ENCODE assay signal across 12 cellular contexts in the genomic region with DNA sequence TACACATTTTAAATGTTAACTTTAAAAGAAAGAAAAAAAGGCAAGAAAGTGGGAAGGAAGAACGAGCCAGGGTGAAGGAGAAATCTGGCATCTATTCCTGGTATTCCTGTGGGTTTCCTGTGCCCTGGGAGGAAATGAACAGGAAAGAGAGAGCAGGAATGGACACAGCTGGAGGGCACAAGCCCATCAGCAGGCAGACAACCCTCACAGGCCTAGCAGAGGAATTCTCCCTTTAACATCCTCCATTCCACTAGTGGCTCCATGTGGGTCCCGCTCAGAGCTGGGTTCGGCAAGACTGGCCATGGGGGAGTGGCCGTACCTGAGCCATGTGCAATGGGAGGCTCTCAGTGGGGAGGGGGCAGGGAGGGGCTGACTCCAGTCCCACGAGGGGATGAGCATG. TPM values are rescaled to one million over a fixed set of nuclear protein-coding genes. Genes with fewer than 3 reads are reported as not detected.
DNase-seq lines count a peak whose midpoint lies in the region; ATAC-seq and TF ChIP-seq lines count a peak whose summit lies in the region.
"Had no signal": no experiment of that assay in that cellular context is flagged by ENCODE, and none has a peak within 500 bp of the region (broad histone marks: within the 10 kb centered on the region; RNA-seq: fewer than 3 reads in every experiment).

No MANE protein-coding gene starts in this region.

- H3K4me1 ChIP-seq in Peyer's patch (peaks cover 17 to 73% (median 67%) of the 10 kb centered on the region in 4 donors), esophagus muscularis mucosa (peaks cover 69 to 94% (median 86%) of the 10 kb centered on the region in 4 donors), psoas muscle (peaks cover 47% of the 10 kb centered on the region)

- H3K27me3 Mint-ChIP-seq in CD4-positive, alpha-beta T cell: no peaks in the 10 kb centered on the region

- H3K27ac ChIP-seq in CD4-positive, alpha-beta T cell (ENCODE audit: low read depth, low read length): peak overlapping the region; percentile 9
- H3K27ac ChIP-seq in Peyer's patch (peak overlapping the region; percentile 50 to 80 (median 74)), esophagus muscularis mucosa (replicated peaks in 1 of 4) (peak overlapping the region; percentile 58 to 93 (median 72)), psoas muscle (peak overlapping the region; percentile 41)

- H3K9me3 Mint-ChIP-seq in CD4-positive, alpha-beta T cell: no peaks in the 10 kb centered on the region

- TF ChIP-seq CTCF in CD4-positive, alpha-beta T cell (IDR thresholded peaks at IDR 0.05): no peak
- no peak for TF ChIP-seq CTCF in Peyer's patch (IDR thresholded peaks at IDR 0.05)
- no peak for TF ChIP-seq CTCF in esophagus muscularis mucosa (IDR thresholded peaks at IDR 0.05)
- no peak for TF ChIP-seq CTCF in psoas muscle (IDR thresholded peaks at IDR 0.05)

- ATAC-seq in CD4-positive, alpha-beta T cell (ENCODE audit: poor library complexity): no peak
- ATAC-seq in psoas muscle: no peak
- ATAC-seq in activated CD4-positive, CD25-positive, alpha-beta regulatory T cell treated with anti-CD3 and anti-CD28 coated beads, Interleukin-2, amount 50 U/mL, for 24 hours: no peak
- ATAC-seq: SK-N-SH treated with all-trans-retinoic acid at 6 μM for 48 hours had no signal

- H3K4me3 Mint-ChIP-seq in CD4-positive, alpha-beta T cell: peak overlapping the region; percentile 7

- H3K36me3 ChIP-seq in Peyer's patch (peaks cover 0 to 5% (median 0%) of the 10 kb centered on the region in 3 donors), esophagus muscularis mucosa (peaks cover 4 to 39% (median 12%) of the 10 kb centered on the region in 4 donors), psoas muscle (ENCODE audit: insufficient read depth in 1 of 2, low read depth in 1 of 2) (peaks cover 0 to 26% of the 10 kb centered on the region in 2 donors), MG63 (no peaks in the 10 kb centered on the region)

- no peaks in the 10 kb centered on the region for H3K27me3 ChIP-seq in CD4-positive, alpha-beta T cell (ENCODE audit: control insufficient read depth, insufficient read depth, low read length)
- H3K27me3 ChIP-seq in Peyer's patch (no peaks in the 10 kb centered on the region), esophagus muscularis mucosa (no peaks in the 10 kb centered on the region), psoas muscle (ENCODE audit: insufficient read depth in 3 of 3, low read length in 2 of 3) (no peaks in the 10 kb centered on the region), MG63 (no peaks in the 10 kb centered on the region)

- peak overlapping the region; percentile 93 for H3K27ac Mint-ChIP-seq in CD4-positive, alpha-beta T cell

- no peaks in the 10 kb centered on the region for H3K36me3 Mint-ChIP-seq in CD4-positive, alpha-beta T cell (ENCODE audit: low read depth)

- 77% methylated on average over 5 of the region's 5 CpGs for WGBS in esophagus muscularis mucosa
- WGBS in psoas muscle, 3 donors: 75 to 80% (median 75%) methylated on average over 5 of the region's 5 CpGs

- TF ChIP-seq POLR2A in Peyer's patch (IDR thresholded peaks at IDR 0.05) (no peak), esophagus muscularis mucosa (IDR thresholded peaks at IDR 0.05; ENCODE audit: low read depth) (no peak)

- CTCF ChIA-PET in CD4-positive, alpha-beta T cell (lab: Charles Lee): no interaction called here

- H3K4me1 Mint-ChIP-seq in CD4-positive, alpha-beta T cell (ENCODE audit: low read depth): peaks cover 83% of the 10 kb centered on the region

- intact Hi-C loops in CD4-positive, alpha-beta T cell (cut with DNase I, micrococcal nuclease): loop anchor here in 1 of 2 experiments (5.0 kb wide), 1 partner anchor 33 kb away; a partner anchor contains a TSS
- intact Hi-C loops in esophagus muscularis mucosa (cut with DNase I): no loop called here
- intact Hi-C loops in psoas muscle (cut with DNase I): loop anchor here in 1 of 2 donors (5.0 kb wide), 1 partner anchor 33 kb away; a partner anchor contains a TSS

- no peak for DNase-seq in CD4-positive, alpha-beta T cell
- DNase-seq in Peyer's patch: peak in 1 of 3 donors; percentile 23
- DNase-seq in esophagus muscularis mucosa (ENCODE audit: extremely low spot score): no peak
- no peak for DNase-seq in psoas muscle
- DNase-seq in MG63: no peak
- DNase-seq in stimulated activated CD4-positive, alpha-beta T cell treated with anti-CD3 and anti-CD28 coated beads, Interleukin-15, amount 100 ng/mL, for 24 hours: no peak
- DNase-seq in NCI-H1092 treated with DMSO at 0.1 percent for 48 hours (lab: John Stamatoyannopoulos, UW): no peak
- DNase-seq: activated CD4-positive, alpha-beta T cell treated with anti-CD3 and anti-CD28 coated beads, Interleukin-2, amount 50 U/mL, for 48 hours; NCI-H1436; NCI-H748 treated with DMSO at 0.1 percent for 48 hours had no signal

- POLR2A ChIA-PET in CD4-positive, alpha-beta T cell (lab: Charles Lee): no interaction called here

- H3K9me3 ChIP-seq in CD4-positive, alpha-beta T cell (ENCODE audit: control insufficient read depth, low read length): no peaks in the 10 kb centered on the region
- no peaks in the 10 kb centered on the region for H3K9me3 ChIP-seq in Peyer's patch
- no peaks in the 10 kb centered on the region for H3K9me3 ChIP-seq in esophagus muscularis mucosa
- no peaks in the 10 kb centered on the region for H3K9me3 ChIP-seq in psoas muscle
- no peaks in the 10 kb centered on the region for H3K9me3 ChIP-seq in MG63

- H3K4me3 ChIP-seq in Peyer's patch: no peak overlapping the region
- H3K4me3 ChIP-seq in esophagus muscularis mucosa: no peak overlapping the region
- H3K4me3 ChIP-seq in psoas muscle: no peak overlapping the region
- H3K4me3 ChIP-seq in MG63: no peak overlapping the region

- TF ChIP-seq EP300 in esophagus muscularis mucosa (IDR thresholded peaks at IDR 0.05): no peak

RNA-seq across cellular contexts. Expression of a gene that starts 30.4 kb away (rescaled TPM):
- total RNA-seq in CD4-positive, alpha-beta T cell: 1 to 10 TPM; 3.6 to 5.1 TPM
- 10 to 100 TPM; 22.8 to 33.1 (median 27.1) TPM for total RNA-seq in Peyer's patch
- total RNA-seq in esophagus muscularis mucosa: 10 to 100 TPM; 26.3 to 35.2 (median 30.0) TPM
- 10 to 100 TPM; 10.0 to 14.7 (median 12.2) TPM for total RNA-seq in psoas muscle
- polyA plus RNA-seq in psoas muscle: 1 to 10 TPM; 4.0 to 9.2 (median 7.4) TPM
- 19.6 and 20.4 TPM in 2 replicates for total RNA-seq in MG63 (2014; rRNA removed; shearing (Covaris generic); ENCODE audit: low replicate concordance)

RNA-seq across cellular contexts. Expression of a gene that starts 32.9 kb away (rescaled TPM):
- 10 to 100 TPM; 10.6 to 14.1 TPM for total RNA-seq in CD4-positive, alpha-beta T cell
- total RNA-seq in Peyer's patch (10 to 100 TPM in 3 of 4 donors, 1 to 10 TPM in 1; 7.5 to 47.1 (median 22.2) TPM), esophagus muscularis mucosa (10 to 100 TPM; 18.1 to 28.2 (median 24.2) TPM), psoas muscle (1 to 10 TPM; 4.1 to 8.7 (median 6.4) TPM)
- 10 to 100 TPM in 2 of 3 donors, 1 to 10 TPM in 1; 5.4 to 21.1 (median 14.8) TPM for polyA plus RNA-seq in psoas muscle
- 37.2 and 46.1 TPM in 2 replicates for total RNA-seq in MG63 (2014; rRNA removed; shearing (Covaris generic); ENCODE audit: low replicate concordance)

RNA-seq across cellular contexts. Expression of a gene that starts 46.8 kb away (rescaled TPM):
- total RNA-seq in CD4-positive, alpha-beta T cell: 1 to 10 TPM in 1 of 2 experiments, under 1 TPM in 1; 0.66 to 1.1 TPM
- total RNA-seq in Peyer's patch (1 to 10 TPM in 3 of 4 donors, not detected in 1; 1.4 to 3.6 (median 2.1) TPM), esophagus muscularis mucosa (1 to 10 TPM in 3 of 4 donors, not detected in 1; 1.4 to 2.0 (median 1.7) TPM), psoas muscle (1 to 10 TPM in 1 of 4 donors, under 1 TPM in 1, not detected in 2; 0.76 to 1.1 TPM)
- polyA plus RNA-seq in psoas muscle: under 1 TPM in 2 of 3 donors, not detected in 1; 0.04 to 0.25 TPM
- total RNA-seq in MG63 (2014; rRNA removed; shearing (Covaris generic); ENCODE audit: low replicate concordance): 4.1 TPM in 1 of 2 replicates, not detected in the other

RNA-seq across cellular contexts. Expression of a gene that starts 59.8 kb away (rescaled TPM):
- total RNA-seq in CD4-positive, alpha-beta T cell: not detected
- total RNA-seq in Peyer's patch (not detected), esophagus muscularis mucosa (1 to 10 TPM in 1 of 4 donors, not detected in 3; 1.8 TPM), psoas muscle (not detected)
- under 1 TPM in 1 of 3 donors, not detected in 2; 0.17 TPM for polyA plus RNA-seq in psoas muscle
- total RNA-seq in MG63 (2014; rRNA removed; shearing (Covaris generic); ENCODE audit: low replicate concordance): not detected in 2 replicates

Comparison
In these comparisons a context has a peak if more than half of its experiments do, and no peak if none do; other contexts are left out.
1. H3K27ac ChIP-seq: peak in every context shown above with its lines; median percentile 74 in Peyer's patch; 72 in esophagus muscularis mucosa; 41 in psoas muscle; 9 in CD4-positive, alpha-beta T cell.